In the genomic region with DNA sequence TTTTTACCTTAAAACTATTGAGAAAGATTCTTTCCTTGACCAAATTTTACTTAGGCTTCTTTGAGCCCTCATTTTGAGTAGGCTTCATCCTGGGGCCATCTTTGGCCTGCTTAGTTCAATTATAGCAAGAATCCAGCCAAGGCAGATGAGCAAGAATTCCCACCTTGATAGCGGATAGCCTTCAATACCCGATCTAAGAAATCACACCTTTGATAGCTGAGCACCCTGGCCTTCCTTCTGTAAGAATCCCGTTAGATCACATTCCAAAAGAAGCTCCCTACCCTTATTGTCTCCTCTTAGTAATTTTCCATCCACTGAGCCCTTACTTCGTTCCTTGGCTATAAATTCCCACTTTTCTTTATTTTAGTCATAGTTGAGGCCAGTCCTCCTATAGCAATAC, we compare ENCODE assay signal across 28 cellular contexts.
"Had no signal": no experiment of that assay in that cellular context is flagged by ENCODE, and none has a peak within 500 bp of the region (broad histone marks: within the 10 kb centered on the region; RNA-seq: fewer than 3 reads in every experiment).

No MANE protein-coding gene starts in this region.

- H3K27me3 ChIP-seq: adrenal gland, ascending aorta, breast epithelium, cardiac muscle cell, colonic mucosa, esophagus squamous epithelium, heart left ventricle had no signal

- DNase-seq: activated CD4-positive, alpha-beta memory T cell treated with anti-CD3 and anti-CD28 coated beads, Interleukin-2, amount 10 ng/mL, durations not matched to agents 7 days and 5 days; activated CD4-positive, alpha-beta T cell treated with anti-CD3 and anti-CD28 coated beads for 1 hour; activated CD4-positive, alpha-beta T cell treated with anti-CD3 and anti-CD28 coated beads for 4 hours; activated CD4-positive, alpha-beta T cell treated with anti-CD3 and anti-CD28 coated beads, Interleukin-2, amount 10 ng/mL, durations not matched to agents 7 days and 5 days; activated CD4-positive, alpha-beta T cell treated with anti-CD3 and anti-CD28 coated beads, Interleukin-2, amount 50 U/mL, for 4 hours; activated CD8-positive, alpha-beta memory T cell treated with anti-CD3 and anti-CD28 coated beads, Interleukin-2, amount 50 U/mL, for 48 hours; activated effector memory CD4-positive, alpha-beta T cell treated with Interleukin-2 at 50 U/mL for 16 hours; activated gamma-delta T cell treated with Interleukin-2 at 50 U/mL for 16 hours; activated naive CD4-positive, alpha-beta T cell treated with anti-CD3 and anti-CD28 coated beads, Interleukin-2, amount 50 U/mL, for 16 hours; activated naive CD4-positive, alpha-beta T cell treated with Interleukin-2 at 50 U/mL for 16 hours; activated naive CD8-positive, alpha-beta T cell treated with anti-CD3 and anti-CD28 coated beads, Interleukin-2, amount 50 U/mL, for 24 hours; activated T-cell treated with anti-CD3 and anti-CD28 coated beads for 4 hours; activated T-cell treated with anti-CD3 and anti-CD28 coated beads, Interleukin-2, amount 50 U/mL, for 4 hours; adrenal gland; central memory CD4-positive, alpha-beta T cell; cerebellar nuclear complex; colonic mucosa; effector CD8-positive, alpha-beta T cell; esophagus squamous epithelium; heart left ventricle; T-helper 2 cell had no signal

- H3K27me3 Mint-ChIP-seq: activated CD4-positive, alpha-beta memory T cell treated with anti-CD3 and anti-CD28 coated beads, Interleukin-2, amount 10 ng/mL, durations not matched to agents 7 days and 5 days; activated CD4-positive, alpha-beta T cell treated with anti-CD3 and anti-CD28 coated beads, Interleukin-2, amount 10 ng/mL, durations not matched to agents 7 days and 5 days; activated naive CD8-positive, alpha-beta T cell; activated naive CD8-positive, alpha-beta T cell treated with anti-CD3 and anti-CD28 coated beads, Interleukin-2, amount 50 U/mL, for 24 hours; activated T-helper 17 cell treated with anti-CD3 and anti-CD28 coated beads, Interleukin-2, amount 50 U/mL, for 72 hours; brain had no signal

- H3K36me3 Mint-ChIP-seq: activated naive CD8-positive, alpha-beta T cell; brain had no signal

- H3K36me3 ChIP-seq: adrenal gland, ascending aorta, breast epithelium, cardiac muscle cell, colonic mucosa, esophagus squamous epithelium, heart left ventricle had no signal

- H3K4me1 ChIP-seq: adrenal gland, ascending aorta, breast epithelium, colonic mucosa, esophagus squamous epithelium, heart left ventricle had no signal

- H3K27ac Mint-ChIP-seq: activated CD4-positive, alpha-beta memory T cell treated with anti-CD3 and anti-CD28 coated beads, Interleukin-2, amount 10 ng/mL, durations not matched to agents 7 days and 5 days; activated CD4-positive, alpha-beta T cell treated with anti-CD3 and anti-CD28 coated beads, Interleukin-2, amount 10 ng/mL, durations not matched to agents 7 days and 5 days; activated naive CD8-positive, alpha-beta T cell; activated naive CD8-positive, alpha-beta T cell treated with anti-CD3 and anti-CD28 coated beads, Interleukin-2, amount 50 U/mL, for 24 hours; activated T-helper 17 cell treated with anti-CD3 and anti-CD28 coated beads, Interleukin-2, amount 50 U/mL, for 72 hours; brain had no signal

- H3K27ac ChIP-seq: adrenal gland, ascending aorta, breast epithelium, cardiac muscle cell, colonic mucosa, epithelial cell of prostate, esophagus squamous epithelium, heart left ventricle had no signal

- H3K4me1 Mint-ChIP-seq: activated CD4-positive, alpha-beta memory T cell treated with anti-CD3 and anti-CD28 coated beads, Interleukin-2, amount 10 ng/mL, durations not matched to agents 7 days and 5 days; activated CD4-positive, alpha-beta T cell treated with anti-CD3 and anti-CD28 coated beads, Interleukin-2, amount 10 ng/mL, durations not matched to agents 7 days and 5 days; activated naive CD8-positive, alpha-beta T cell treated with anti-CD3 and anti-CD28 coated beads, Interleukin-2, amount 50 U/mL, for 24 hours; activated T-helper 17 cell treated with anti-CD3 and anti-CD28 coated beads, Interleukin-2, amount 50 U/mL, for 72 hours; brain had no signal

- H3K4me3 ChIP-seq: adrenal gland, ascending aorta, breast epithelium, cardiac muscle cell, colonic mucosa, esophagus squamous epithelium, heart left ventricle had no signal

- H3K9me3 ChIP-seq: adrenal gland, ascending aorta, breast epithelium, colonic mucosa had no signal

- H3K4me3 Mint-ChIP-seq: activated CD4-positive, alpha-beta memory T cell treated with anti-CD3 and anti-CD28 coated beads, Interleukin-2, amount 10 ng/mL, durations not matched to agents 7 days and 5 days; activated CD4-positive, alpha-beta T cell treated with anti-CD3 and anti-CD28 coated beads, Interleukin-2, amount 10 ng/mL, durations not matched to agents 7 days and 5 days; activated naive CD8-positive, alpha-beta T cell; activated naive CD8-positive, alpha-beta T cell treated with anti-CD3 and anti-CD28 coated beads, Interleukin-2, amount 50 U/mL, for 24 hours; activated T-cell treated with anti-CD3 and anti-CD28 coated beads, Interleukin-2, amount 50 U/mL, for 4 hours; activated T-helper 17 cell treated with anti-CD3 and anti-CD28 coated beads, Interleukin-2, amount 50 U/mL, for 72 hours; brain had no signal

- H3K9me3 Mint-ChIP-seq: activated T-helper 17 cell treated with anti-CD3 and anti-CD28 coated beads, Interleukin-2, amount 50 U/mL, for 72 hours; brain had no signal
